1 cellular context compared by ENCODE assay signal in genomic region chr3:50347187-50347813, GRCh38.
A peak's percentile ranks its signal among the peaks of the same experiment; 100 is the strongest.
TF ChIP-seq lines count a peak whose summit lies in the region.

No MANE protein-coding gene starts in this region.

TF ChIP-seq in IMR-90, 13 proteins besides CTCF, POLR2A, EP300 and RAD21 (continued from another document):
- TF ChIP-seq ELK1 (IDR thresholded peaks at IDR 0.05; ENCODE audit: borderline replicate concordance, low read depth, low read length) (no peak), USF2 (IDR thresholded peaks at IDR 0.05; ENCODE audit: low read depth, low read length) (no peak), NFE2L2 (IDR thresholded peaks at IDR 0.05; ENCODE audit: low read depth, low read length) (no peak), MXI1 (IDR thresholded peaks at IDR 0.05; ENCODE audit: borderline replicate concordance, low read depth, low read length) (0 out of 2 replicates have a peak, but pooled peaks have one; percentile 10)
TF ChIP-seq in IMR-90: peak in this region for 3.
